ENCODE assay signal across 37 cellular contexts in genomic region chrX:140495739-140496138, GRCh38. TPM values are rescaled to one million over a fixed set of nuclear protein-coding genes. Genes with fewer than 3 reads are reported as not detected.
"Had no signal": no experiment of that assay in that cellular context is flagged by ENCODE, and none has a peak within 500 bp of the region (broad histone marks: within the 10 kb centered on the region; RNA-seq: fewer than 3 reads in every experiment).

No MANE protein-coding gene starts in this region.

- FAIRE-seq: endometrium, endothelial cell of umbilical vein had no signal

- H3K27me3 ChIP-seq: colonic mucosa had no signal

- H3K4me3 ChIP-seq: breast epithelium, cardiac muscle cell, colonic mucosa, esophagus squamous epithelium, gastroesophageal sphincter, heart right ventricle had no signal

- H3K9me3 ChIP-seq: breast epithelium, colonic mucosa, esophagus squamous epithelium, gastroesophageal sphincter, heart right ventricle had no signal

- H3K36me3 ChIP-seq: breast epithelium, cardiac muscle cell, colonic mucosa, esophagus squamous epithelium, gastroesophageal sphincter, heart right ventricle, WERI-Rb-1 had no signal

- H3K27ac ChIP-seq: breast epithelium, cardiac muscle cell, colonic mucosa, epithelial cell of prostate, esophagus squamous epithelium, gastroesophageal sphincter, heart right ventricle, WERI-Rb-1 had no signal

- H3K4me1 ChIP-seq: breast epithelium, colonic mucosa, esophagus squamous epithelium, gastroesophageal sphincter, heart right ventricle had no signal

- DNase-seq: activated B cell treated with CpG ODN at 0.5 μM for 24 hours; activated CD4-positive, alpha-beta T cell treated with anti-CD3 and anti-CD28 coated beads for 48 hours; activated CD4-positive, alpha-beta T cell treated with anti-CD3 and anti-CD28 coated beads, Interleukin-2, amount 50 U/mL, for 1 hour; activated CD4-positive, alpha-beta T cell treated with anti-CD3 and anti-CD28 coated beads, Interleukin-2, amount 50 U/mL, for 48 hours; activated CD8-positive, alpha-beta memory T cell treated with anti-CD3 and anti-CD28 coated beads for 24 hours; activated CD8-positive, alpha-beta T cell treated with anti-CD3 and anti-CD28 coated beads for 36 hours; activated effector memory CD4-positive, alpha-beta T cell treated with Interleukin-2 at 50 U/mL for 16 hours; activated gamma-delta T cell treated with Interleukin-2 at 50 U/mL for 16 hours; activated naive CD4-positive, alpha-beta T cell treated with anti-CD3 and anti-CD28 coated beads, Interleukin-2, amount 50 U/mL, for 16 hours; activated naive CD4-positive, alpha-beta T cell treated with Interleukin-2 at 50 U/mL for 16 hours; activated T-cell treated with anti-CD3 and anti-CD28 coated beads, Interleukin-2, amount 50 U/mL, for 4 hours; amniotic stem cell; anterior cingulate cortex; central memory CD4-positive, alpha-beta T cell; cerebellar nuclear complex; colonic mucosa; effector CD8-positive, alpha-beta T cell; esophagus squamous epithelium; foreskin melanocyte; heart right ventricle; T-helper 17 cell; T1000; WERI-Rb-1 had no signal

- ATAC-seq: activated CD4-positive, CD25-positive, alpha-beta regulatory T cell treated with anti-CD3 and anti-CD28 coated beads, Interleukin-2, amount 50 U/mL, for 24 hours; activated CD8-positive, alpha-beta T cell treated with anti-CD3 and anti-CD28 coated beads for 36 hours; activated T-cell treated with anti-CD3 and anti-CD28 coated beads, Interleukin-2, amount 50 U/mL, for 4 hours; activated T-helper 17 cell treated with anti-CD3 and anti-CD28 coated beads, Interleukin-2, amount 50 U/mL, for 72 hours; gastroesophageal sphincter; heart right ventricle; T-helper 17 cell had no signal

RNA-seq across cellular contexts. Expression of gene SOX3, which starts 9.1 kb away (rescaled TPM):
- total RNA-seq: activated B cell treated with CpG ODN at 0.5 μM for 24 hours; activated CD8-positive, alpha-beta T cell treated with anti-CD3 and anti-CD28 coated beads for 36 hours; activated T-cell treated with anti-CD3 and anti-CD28 coated beads, Interleukin-2, amount 50 U/mL, for 4 hours; activated T-helper 17 cell treated with anti-CD3 and anti-CD28 coated beads, Interleukin-2, amount 50 U/mL, for 72 hours; breast epithelium; colonic mucosa; dermis microvascular lymphatic vessel endothelial cell; endothelial cell of umbilical vein; esophagus squamous epithelium; fibroblast of lung; fibroblast of villous mesenchyme; gastroesophageal sphincter; glomerular endothelial cell; heart right ventricle; T-helper 17 cell had no signal
- polyA plus RNA-seq: adipose tissue, cardiac muscle cell, endothelial cell of umbilical vein, esophagus, heart right ventricle had no signal
